Comparison of ENCODE assay signal across 1 cellular context in genomic region chr10:49177391-49178355, GRCh38.
A peak's percentile ranks its signal among the peaks of the same experiment; 100 is the strongest.
TF ChIP-seq lines count a peak whose summit lies in the region.

No MANE protein-coding gene starts in this region.

TF ChIP-seq in K562, 482 proteins besides CTCF, POLR2A, EP300 and RAD21 (continued from another document and continues in another):
- TF ChIP-seq ZNF41 (CRISPR knock-in tag; conservative IDR thresholded peaks at IDR 0.05) (no peak), LARP7 (IDR thresholded peaks at IDR 0.05) (no peak), GTF2A2 (tag; IDR thresholded peaks at IDR 0.05) (no peak), ZNF274 (IDR thresholded peaks at IDR 0.05; ENCODE audit: borderline replicate concordance, low read depth, low read length) (no peak), ZNF311 (CRISPR knock-in tag; IDR thresholded peaks at IDR 0.05) (peak; percentile 75; the same call in 1 of the 2 replicates), BRD9 (IDR thresholded peaks at IDR 0.05; ENCODE audit: low read depth, partially characterized antibody) (no peak), KLF16 (IDR thresholded peaks at IDR 0.05) (no peak), TCFL5 (CRISPR knock-in tag; conservative IDR thresholded peaks at IDR 0.05) (no peak), GTF2E2 (tag; IDR thresholded peaks at IDR 0.05) (no peak), TBL1XR1 (IDR thresholded peaks at IDR 0.05; ENCODE audit: low read length in 2 of 2) (0 out of 4 replicates have a peak, but pooled peaks of 1 of the 2 experiments have one; percentile 19), ZNF133 (CRISPR knock-in tag; IDR thresholded peaks at IDR 0.05) (no peak), MTA2 (IDR thresholded peaks at IDR 0.05; ENCODE audit: low read depth) (0 out of 2 replicates have a peak, but pooled peaks have one; percentile 9), CBX2 (IDR thresholded peaks at IDR 0.05; ENCODE audit: insufficient read depth, low read length, poor library complexity, severe bottlenecking) (no peak), ZBTB34 (CRISPR knock-in tag; IDR thresholded peaks at IDR 0.05) (no peak), ZNF76 (CRISPR knock-in tag; IDR thresholded peaks at IDR 0.05; ENCODE audit: borderline replicate concordance) (no peak), MAZ (CRISPR knock-in tag; conservative IDR thresholded peaks at IDR 0.05 in 1 of 2, IDR thresholded peaks at IDR 0.05 in 1 of 2) (0 out of 4 replicates have a peak, but pooled peaks of 1 of the 2 experiments have one; percentile 31), NFIX (CRISPR knock-in tag; IDR thresholded peaks at IDR 0.05; ENCODE audit: low read depth) (no peak), HLTF (IDR thresholded peaks at IDR 0.05) (no peak), GABPA (tag; conservative IDR thresholded peaks at IDR 0.05; ENCODE audit: low read depth) (peak; percentile 88), NR2C1 (IDR thresholded peaks at IDR 0.05) (no peak), NR2C1 (tag; IDR thresholded peaks at IDR 0.05) (peak; percentile 52), E2F5 (CRISPR knock-in tag; IDR thresholded peaks at IDR 0.05) (no peak), FOXP1 (CRISPR knock-in tag; IDR thresholded peaks at IDR 0.05) (no peak), ZNF23 (CRISPR knock-in tag; IDR thresholded peaks at IDR 0.05) (no peak), RHOXF2B (CRISPR knock-in tag; conservative IDR thresholded peaks at IDR 0.05) (no peak), MBD1 (CRISPR knock-in tag; IDR thresholded peaks at IDR 0.05) (no peak), NR4A1 (CRISPR knock-in tag; IDR thresholded peaks at IDR 0.05) (no peak), NR4A1 (tag; IDR thresholded peaks at IDR 0.05) (0 out of 2 replicates have a peak, but pooled peaks have one; percentile 70), SUPT5H (IDR thresholded peaks at IDR 0.05) (no peak), ZNF277 (CRISPR knock-in tag; IDR thresholded peaks at IDR 0.05; ENCODE audit: borderline replicate concordance) (no peak), CXXC5 (CRISPR knock-in tag; IDR thresholded peaks at IDR 0.05) (peak; percentile 63), ZKSCAN3 (CRISPR knock-in tag; IDR thresholded peaks at IDR 0.05) (no peak), ZNF584 (CRISPR knock-in tag; IDR thresholded peaks at IDR 0.05; ENCODE audit: low read depth) (peak; percentile 80; the same call in 1 of the 2 replicates), ATF1 (CRISPR knock-in tag; IDR thresholded peaks at IDR 0.05) (no peak), ATF1 (tag; IDR thresholded peaks at IDR 0.05) (peak; percentile 80), RUNX1 (IDR thresholded peaks at IDR 0.05; ENCODE audit: low read depth) (no peak), ZBTB5 (IDR thresholded peaks at IDR 0.05) (no peak), FOXM1 (IDR thresholded peaks at IDR 0.05; ENCODE audit: low read depth) (no peak), FOXM1 (CRISPR knock-in tag; IDR thresholded peaks at IDR 0.05; ENCODE audit: low read depth) (no peak), HNRNPK (IDR thresholded peaks at IDR 0.05; ENCODE audit: low read depth, low read length, poor library complexity, severe bottlenecking) (no peak), KLF1 (tag; IDR thresholded peaks at IDR 0.05) (no peak), HNRNPH1 (optimal IDR thresholded peaks at IDR 0.05; ENCODE audit: low read depth, low read length) (no peak), ATF7 (IDR thresholded peaks at IDR 0.05) (peak; percentile 67), CHCHD3 (CRISPR knock-in tag; IDR thresholded peaks at IDR 0.05) (no peak), L3MBTL2 (IDR thresholded peaks at IDR 0.05) (peak; percentile 71; the same call in 1 of the 2 replicates), SRSF3 (IDR thresholded peaks at IDR 0.05; ENCODE audit: insufficient read depth, low read length) (no peak), ZBTB9 (CRISPR knock-in tag; IDR thresholded peaks at IDR 0.05) (no peak), ZNF253 (CRISPR knock-in tag; conservative IDR thresholded peaks at IDR 0.05) (no peak), ZNF639 (CRISPR knock-in tag; conservative IDR thresholded peaks at IDR 0.05 in 1 of 2, IDR thresholded peaks at IDR 0.05 in 1 of 2) (peak in 1 of 2 experiments; percentile 70; a peak in 2 of 4 replicates), TFE3 (CRISPR knock-in tag; IDR thresholded peaks at IDR 0.05) (no peak), EWSR1 (IDR thresholded peaks at IDR 0.05; ENCODE audit: borderline replicate concordance, low read depth, partially characterized antibody) (no peak), ZMIZ1 (IDR thresholded peaks at IDR 0.05; ENCODE audit: low read depth in 2 of 2, low read length in 2 of 2) (0 out of 4 replicates have a peak, but pooled peaks of 1 of the 2 experiments have one; percentile 44), ZSCAN32 (CRISPR knock-in tag; IDR thresholded peaks at IDR 0.05) (no peak), SIN3A (IDR thresholded peaks at IDR 0.05; ENCODE audit: borderline replicate concordance in 2 of 2, control insufficient read depth in 1 of 2, low read depth in 2 of 2, low read length in 2 of 2) (no peak), NR3C1 (CRISPR knock-in tag; IDR thresholded peaks at IDR 0.05) (no peak), ZNF282 (CRISPR knock-in tag; IDR thresholded peaks at IDR 0.05) (no peak), SIX5 (IDR thresholded peaks at IDR 0.05; ENCODE audit: borderline replicate concordance in 1 of 2, insufficient read depth in 1 of 2, low read depth in 1 of 2, low read length in 2 of 2) (no peak), PKNOX1 (IDR thresholded peaks at IDR 0.05) (no peak), HIVEP1 (CRISPR knock-in tag; IDR thresholded peaks at IDR 0.05) (no peak)
